Comparison of ENCODE assay signal across 1 cellular context in the genomic region with DNA sequence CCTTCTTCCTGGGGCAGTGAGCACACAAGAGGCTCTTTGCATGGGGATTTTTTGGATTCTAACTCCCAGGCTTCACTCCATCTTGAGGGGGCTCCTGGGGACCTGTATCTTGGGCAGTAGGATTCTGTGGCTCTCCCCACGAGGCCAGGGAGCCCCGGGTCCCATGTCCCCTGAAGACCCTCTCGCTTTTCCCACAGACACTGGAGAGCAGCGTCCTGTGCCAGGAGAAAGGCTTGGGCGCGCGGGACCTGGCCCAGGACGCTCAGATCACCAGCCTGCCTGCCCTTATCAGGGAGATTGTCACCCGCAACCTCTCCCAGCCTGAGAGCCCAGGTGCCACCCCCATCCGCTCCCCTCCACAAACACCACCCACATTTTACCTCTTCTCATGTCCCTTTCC.
TF ChIP-seq lines count a peak whose summit lies in the region.

No MANE protein-coding gene starts in this region.

TF ChIP-seq in GM23338, 12 proteins besides CTCF, POLR2A, EP300 and RAD21:
- no peak for TF ChIP-seq ZNF114 (CRISPR knock-in tag; IDR thresholded peaks at IDR 0.05)
- TF ChIP-seq EZH2 (IDR thresholded peaks at IDR 0.05; ENCODE audit: low read depth, unreplicated experiment), result no peak
- TF ChIP-seq JUNB (IDR thresholded peaks at IDR 0.05; ENCODE audit: unreplicated experiment), result no peak
- TF ChIP-seq NANOG (IDR thresholded peaks at IDR 0.05; ENCODE audit: borderline replicate concordance), result no peak
- no peak for TF ChIP-seq EZH2phosphoT487 (IDR thresholded peaks at IDR 0.05; ENCODE audit: unreplicated experiment)
- no peak for TF ChIP-seq CREB1 (CRISPR knock-in tag; IDR thresholded peaks at IDR 0.05; ENCODE audit: low read depth)
- no peak for TF ChIP-seq ETS1 (IDR thresholded peaks at IDR 0.05)
- no peak for TF ChIP-seq STAT1 (IDR thresholded peaks at IDR 0.05; ENCODE audit: unreplicated experiment)
- TF ChIP-seq, protein P1, sequence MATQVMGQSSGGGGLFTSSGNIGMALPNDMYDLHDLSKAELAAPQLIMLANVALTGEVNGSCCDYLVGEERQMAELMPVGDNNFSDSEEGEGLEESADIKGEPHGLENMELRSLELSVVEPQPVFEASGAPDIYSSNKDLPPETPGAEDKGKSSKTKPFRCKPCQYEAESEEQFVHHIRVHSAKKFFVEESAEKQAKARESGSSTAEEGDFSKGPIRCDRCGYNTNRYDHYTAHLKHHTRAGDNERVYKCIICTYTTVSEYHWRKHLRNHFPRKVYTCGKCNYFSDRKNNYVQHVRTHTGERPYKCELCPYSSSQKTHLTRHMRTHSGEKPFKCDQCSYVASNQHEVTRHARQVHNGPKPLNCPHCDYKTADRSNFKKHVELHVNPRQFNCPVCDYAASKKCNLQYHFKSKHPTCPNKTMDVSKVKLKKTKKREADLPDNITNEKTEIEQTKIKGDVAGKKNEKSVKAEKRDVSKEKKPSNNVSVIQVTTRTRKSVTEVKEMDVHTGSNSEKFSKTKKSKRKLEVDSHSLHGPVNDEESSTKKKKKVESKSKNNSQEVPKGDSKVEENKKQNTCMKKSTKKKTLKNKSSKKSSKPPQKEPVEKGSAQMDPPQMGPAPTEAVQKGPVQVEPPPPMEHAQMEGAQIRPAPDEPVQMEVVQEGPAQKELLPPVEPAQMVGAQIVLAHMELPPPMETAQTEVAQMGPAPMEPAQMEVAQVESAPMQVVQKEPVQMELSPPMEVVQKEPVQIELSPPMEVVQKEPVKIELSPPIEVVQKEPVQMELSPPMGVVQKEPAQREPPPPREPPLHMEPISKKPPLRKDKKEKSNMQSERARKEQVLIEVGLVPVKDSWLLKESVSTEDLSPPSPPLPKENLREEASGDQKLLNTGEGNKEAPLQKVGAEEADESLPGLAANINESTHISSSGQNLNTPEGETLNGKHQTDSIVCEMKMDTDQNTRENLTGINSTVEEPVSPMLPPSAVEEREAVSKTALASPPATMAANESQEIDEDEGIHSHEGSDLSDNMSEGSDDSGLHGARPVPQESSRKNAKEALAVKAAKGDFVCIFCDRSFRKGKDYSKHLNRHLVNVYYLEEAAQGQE (IDR thresholded peaks at IDR 0.05; ENCODE audit: unreplicated experiment), result no peak
- TF ChIP-seq ZNF331 (CRISPR knock-in tag; IDR thresholded peaks at IDR 0.05; ENCODE audit: low read depth), result no peak
- TF ChIP-seq POLR2AphosphoS5 (IDR thresholded peaks at IDR 0.05; ENCODE audit: low read depth), result no peak
